ENCODE assay signal across 30 cellular contexts in genomic region chr20:37326666-37327065, GRCh38. TPM values are rescaled to one million over a fixed set of nuclear protein-coding genes. Genes with fewer than 3 reads are reported as not detected.
A peak's percentile ranks its signal among the peaks of the same experiment; 100 is the strongest.
DNase-seq lines count a peak whose midpoint lies in the region; ATAC-seq and TF ChIP-seq lines count a peak whose summit lies in the region.
"Had no signal": no experiment of that assay in that cellular context is flagged by ENCODE, and none has a peak within 500 bp of the region (broad histone marks: within the 10 kb centered on the region; RNA-seq: fewer than 3 reads in every experiment).

No MANE protein-coding gene starts in this region.

- H3K27ac ChIP-seq in mesodermal cell (ENCODE audit: low read depth, low read length, severe bottlenecking) = peak overlapping the region; percentile 85
- peak overlapping the region in 4 of 5 donors; percentile 53 to 82 (median 72) for H3K27ac ChIP-seq in stomach
- no peak overlapping the region for H3K27ac ChIP-seq in spleen
- H3K27ac ChIP-seq: heart right ventricle, neutrophil, psoas muscle had no signal

- DNase-seq in AG10803 (ENCODE audit: low read depth) = peak; percentile 55
- peak; percentile 29 for DNase-seq in amniotic epithelial cell (ENCODE audit: low read depth)
- DNase-seq in stomach = no peak
- no peak for DNase-seq in chondrocyte (ENCODE audit: low spot score)
- DNase-seq in activated gamma-delta T cell treated with Interleukin-2 at 50 U/mL for 16 hours = no peak
- no peak for DNase-seq in spleen
- DNase-seq: activated CD4-positive, alpha-beta T cell treated with anti-CD3 and anti-CD28 coated beads, Interleukin-2, amount 10 ng/mL, durations not matched to agents 7 days and 5 days; activated naive CD4-positive, alpha-beta T cell treated with Interleukin-2 at 50 U/mL for 16 hours; activated T-cell treated with anti-CD3 and anti-CD28 coated beads, Interleukin-2, amount 50 U/mL, for 4 hours; amniotic stem cell; CD8-positive, alpha-beta T cell; DMS153; effector CD4-positive, alpha-beta T cell; heart right ventricle; NCI-H1048; NCI-H187; NCI-H526; psoas muscle; SHP77 treated with DMSO at 0.1 percent for 48 hours; stimulated activated CD4-positive, alpha-beta T cell treated with anti-CD3 and anti-CD28 coated beads, Interleukin-1b, Interleukin-23, amount 100 ng/mL, for 48 hours; stimulated activated CD8-positive, alpha-beta memory T cell treated with anti-CD3 and anti-CD28 coated beads, Interleukin-4, amount 100 ng/mL, for 48 hours; stimulated activated naive CD8-positive, alpha-beta T cell treated with anti-CD3 and anti-CD28 coated beads, Interleukin-15, amount 100 ng/mL, for 72 hours; SW 1271; T-helper 9 cell had no signal

- TF ChIP-seq EP300 in stomach (IDR thresholded peaks at IDR 0.05) = no peak

- H3K9me3 ChIP-seq in mesodermal cell (ENCODE audit: control insufficient read depth, low read length) (peaks cover 5% of the 10 kb centered on the region), stomach (no peaks in the 10 kb centered on the region), spleen (peaks cover 0 to 5% (median 0%) of the 10 kb centered on the region in 8 donors)
- H3K9me3 ChIP-seq: breast epithelium, neutrophil, psoas muscle had no signal

- H3K36me3 ChIP-seq in mesodermal cell (ENCODE audit: control insufficient read depth, insufficient read depth, low read length) (no peaks in the 10 kb centered on the region), stomach (no peaks in the 10 kb centered on the region), spleen (no peaks in the 10 kb centered on the region)
- H3K36me3 ChIP-seq: breast epithelium, heart right ventricle, neutrophil had no signal

- no peaks in the 10 kb centered on the region for H3K27me3 Mint-ChIP-seq in chondrocyte (ENCODE audit: low read depth)
- H3K27me3 Mint-ChIP-seq: activated CD4-positive, alpha-beta T cell treated with anti-CD3 and anti-CD28 coated beads, Interleukin-2, amount 10 ng/mL, durations not matched to agents 7 days and 5 days; stimulated activated naive CD8-positive, alpha-beta T cell treated with anti-CD3 and anti-CD28 coated beads, Interleukin-15, amount 100 ng/mL, for 72 hours had no signal

- WGBS in mesodermal cell (ENCODE audit: insufficient coverage in 2 of 2), 2 experiments = 90 to 100% methylated on average over 1 to 2 of the region's 2 CpGs
- WGBS in stomach, 5 donors = 55 to 78% (median 69%) methylated on average over 2 of the region's 2 CpGs
- 69 to 88% (median 79%) methylated on average over 2 of the region's 2 CpGs for WGBS in spleen, 5 donors

- peaks cover 9% of the 10 kb centered on the region for H3K9me3 Mint-ChIP-seq in chondrocyte (ENCODE audit: low read depth)
- H3K9me3 Mint-ChIP-seq: activated CD4-positive, alpha-beta T cell treated with anti-CD3 and anti-CD28 coated beads, Interleukin-2, amount 10 ng/mL, durations not matched to agents 7 days and 5 days; activated T-cell treated with anti-CD3 and anti-CD28 coated beads, Interleukin-2, amount 50 U/mL, for 4 hours; stimulated activated naive CD8-positive, alpha-beta T cell treated with anti-CD3 and anti-CD28 coated beads, Interleukin-15, amount 100 ng/mL, for 72 hours had no signal

- peaks cover 10% of the 10 kb centered on the region for H3K4me1 Mint-ChIP-seq in chondrocyte (ENCODE audit: low read depth)
- H3K4me1 Mint-ChIP-seq: activated CD4-positive, alpha-beta T cell treated with anti-CD3 and anti-CD28 coated beads, Interleukin-2, amount 10 ng/mL, durations not matched to agents 7 days and 5 days; stimulated activated naive CD8-positive, alpha-beta T cell treated with anti-CD3 and anti-CD28 coated beads, Interleukin-15, amount 100 ng/mL, for 72 hours had no signal

- ATAC-seq in HG02759 (IDR thresholded peaks at IDR 0.05; ENCODE audit: unreplicated experiment) = no peak
- ATAC-seq: activated T-cell treated with anti-CD3 and anti-CD28 coated beads, Interleukin-2, amount 50 U/mL, for 4 hours; CD8-positive, alpha-beta T cell; heart right ventricle; psoas muscle; stimulated activated naive CD8-positive, alpha-beta T cell treated with anti-CD3 and anti-CD28 coated beads, Interleukin-15, amount 100 ng/mL, for 72 hours had no signal

- TF ChIP-seq CTCF in AG10803 (conservative IDR thresholded peaks at IDR 0.05; ENCODE audit: low read length) (no peak), stomach (IDR thresholded peaks at IDR 0.05) (no peak), chondrocyte (IDR thresholded peaks at IDR 0.05) (no peak), spleen (IDR thresholded peaks at IDR 0.05 in 8 of 11, conservative IDR thresholded peaks at IDR 0.05 in 3 of 11) (no peak)

- H3K27ac Mint-ChIP-seq in chondrocyte (ENCODE audit: unreplicated experiment) = no peak overlapping the region
- H3K27ac Mint-ChIP-seq: activated CD4-positive, alpha-beta T cell treated with anti-CD3 and anti-CD28 coated beads, Interleukin-2, amount 10 ng/mL, durations not matched to agents 7 days and 5 days; CD8-positive, alpha-beta T cell; stimulated activated naive CD8-positive, alpha-beta T cell treated with anti-CD3 and anti-CD28 coated beads, Interleukin-15, amount 100 ng/mL, for 72 hours had no signal

- no peak overlapping the region for H3K4me3 Mint-ChIP-seq in chondrocyte (ENCODE audit: unreplicated experiment)
- H3K4me3 Mint-ChIP-seq: activated CD4-positive, alpha-beta T cell treated with anti-CD3 and anti-CD28 coated beads, Interleukin-2, amount 10 ng/mL, durations not matched to agents 7 days and 5 days; activated T-cell treated with anti-CD3 and anti-CD28 coated beads, Interleukin-2, amount 50 U/mL, for 4 hours; CD8-positive, alpha-beta T cell; stimulated activated naive CD8-positive, alpha-beta T cell treated with anti-CD3 and anti-CD28 coated beads, Interleukin-15, amount 100 ng/mL, for 72 hours had no signal

- intact Hi-C loops in stomach (cut with DNase I; ENCODE audit: low total_unique reads) = no loop called here
- intact Hi-C loops in spleen (cut with DNase I; ENCODE audit: low total_unique reads) = no loop called here

- no peak overlapping the region for H3K4me3 ChIP-seq in AG10803 (ENCODE audit: low read length)
- no peak overlapping the region for H3K4me3 ChIP-seq in mesodermal cell (ENCODE audit: extremely low read depth, insufficient read depth, low read length, poor library complexity, severe bottlenecking)
- H3K4me3 ChIP-seq in stomach = no peak overlapping the region
- H3K4me3 ChIP-seq in spleen = no peak overlapping the region
- H3K4me3 ChIP-seq: breast epithelium, heart right ventricle, lung, psoas muscle, skin epidermis had no signal

- H3K4me1 ChIP-seq in mesodermal cell (ENCODE audit: control insufficient read depth, insufficient read depth, low read length, poor library complexity, severe bottlenecking) (peaks cover 24% of the 10 kb centered on the region), stomach (peaks cover 7 to 44% (median 13%) of the 10 kb centered on the region in 4 donors), spleen (no peaks in the 10 kb centered on the region)
- H3K4me1 ChIP-seq: breast epithelium, psoas muscle had no signal

- peaks cover 3% of the 10 kb centered on the region for H3K36me3 Mint-ChIP-seq in chondrocyte (ENCODE audit: low read depth)

- H3K27me3 ChIP-seq in stomach (no peaks in the 10 kb centered on the region), spleen (replicated peaks in 1 of 7) (no peaks in the 10 kb centered on the region)
- H3K27me3 ChIP-seq: breast epithelium, heart right ventricle, neutrophil had no signal

- TF ChIP-seq POLR2A in stomach (IDR thresholded peaks at IDR 0.05) (no peak), spleen (IDR thresholded peaks at IDR 0.05) (no peak)

RNA-seq across cellular contexts. Expression of gene SRC, which starts 19.3 kb away (rescaled TPM):
- polyA plus RNA-seq in mesodermal cell (2013, experiment 1 of 2) = 97.8 TPM
- polyA plus RNA-seq in mesodermal cell (2013, experiment 2 of 2) = 102 TPM
- 100 to 1,000 TPM in 1 of 5 donors, 10 to 100 TPM in 4; 31.6 to 471 (median 69.8) TPM for total RNA-seq in stomach
- polyA plus RNA-seq in stomach = 10 to 100 TPM; 40.7 to 47.4 (median 47.2) TPM
- total RNA-seq in chondrocyte = 16.0 to 25.7 TPM (median 25.1 TPM) in 3 replicates
- total RNA-seq in spleen = 10 to 100 TPM; 27.3 to 68.0 (median 36.1) TPM
- 10 to 100 TPM in 2 of 3 donors, 1 to 10 TPM in 1; 7.0 to 28.7 (median 10.1) TPM for polyA plus RNA-seq in spleen

RNA-seq across cellular contexts. Expression of gene MANBAL, which starts 37.2 kb away (rescaled TPM):
- polyA plus RNA-seq in mesodermal cell (2013, experiment 1 of 2) = 69.0 TPM
- polyA plus RNA-seq in mesodermal cell (2013, experiment 2 of 2) = 60.5 TPM
- total RNA-seq in stomach (10 to 100 TPM in 3 of 5 donors, 1 to 10 TPM in 2; 2.3 to 27.5 (median 15.2) TPM), chondrocyte (30.9 to 34.1 TPM (median 32.5 TPM) in 3 replicates), spleen (10 to 100 TPM; 10.7 to 24.7 (median 18.1) TPM)
- polyA plus RNA-seq in stomach (10 to 100 TPM; 43.5 to 57.7 (median 57.5) TPM), spleen (10 to 100 TPM; 30.2 to 33.0 (median 32.3) TPM)

Comparison
In these comparisons a context has a peak if more than half of its experiments do, and no peak if none do; other contexts are left out.
1. DNase-seq: peak in AG10803 (single experiment) and amniotic epithelial cell (single experiment); none in stomach (single experiment), chondrocyte (single experiment), activated gamma-delta T cell treated with Interleukin-2 at 50 U/mL for 16 hours (single experiment) and spleen (single experiment).
2. H3K27ac ChIP-seq: peak in mesodermal cell (single experiment) and stomach (4 of 5); none in spleen (0 of 8).